In genomic region chr1:181522864-181523263, GRCh38 we compare ENCODE assay signal across 32 cellular contexts. TPM values are rescaled to one million over a fixed set of nuclear protein-coding genes. Genes with fewer than 3 reads are reported as not detected.
"Had no signal": no experiment of that assay in that cellular context is flagged by ENCODE, and none has a peak within 500 bp of the region (broad histone marks: within the 10 kb centered on the region; RNA-seq: fewer than 3 reads in every experiment).

No MANE protein-coding gene starts in this region.

- H3K4me3 ChIP-seq: MG63, Peyer's patch, SJSA1 had no signal

- H3K4me3 Mint-ChIP-seq: activated CD4-positive, alpha-beta T cell treated with anti-CD3 and anti-CD28 coated beads, Interleukin-2, amount 10 ng/mL, durations not matched to agents 24 days and 14 days; activated naive CD4-positive, alpha-beta T cell treated with anti-CD3 and anti-CD28 coated beads, Interleukin-2, amount 10 ng/mL, durations not matched to agents 7 days and 5 days; activated naive CD8-positive, alpha-beta T cell treated with anti-CD3 and anti-CD28 coated beads for 36 hours; activated T-cell treated with anti-CD3 and anti-CD28 coated beads, Interleukin-2, amount 50 U/mL, for 4 hours; activated T-helper 1 cell treated with anti-CD3 and anti-CD28 coated beads, Interleukin-12 subunit alpha, Interleukin-12 subunit beta, Interleukin-2, Interleukin-4 antibody, amounts not matched to agents 30 ng/mL and 10 ng/mL and 1 ng/mL, durations not matched to agents 14 hours and 24 hours and 36 hours; T-helper 1 cell treated with Interleukin-12 subunit alpha and Interleukin-12 subunit beta and Interleukin-4 antibody, amounts not matched to agents 30 μg/mL and 1 μg/mL, for 36 hours had no signal

- DNase-seq: activated CD4-positive, alpha-beta T cell treated with anti-CD3 and anti-CD28 coated beads, Interleukin-2, amount 10 ng/mL, durations not matched to agents 24 days and 14 days; activated CD4-positive, alpha-beta T cell treated with anti-CD3 and anti-CD28 coated beads, Interleukin-2, amount 50 U/mL, for 4 hours; activated CD8-positive, alpha-beta memory T cell treated with anti-CD3 and anti-CD28 coated beads, Interleukin-2, amount 50 U/mL, for 4 hours; activated gamma-delta T cell treated with Interleukin-2 at 50 U/mL for 16 hours; activated naive CD4-positive, alpha-beta T cell treated with anti-CD3 and anti-CD28 coated beads, Interleukin-2, amount 10 ng/mL, durations not matched to agents 7 days and 5 days; activated naive CD8-positive, alpha-beta T cell treated with anti-CD3 and anti-CD28 coated beads for 36 hours; activated T-cell treated with anti-CD3 and anti-CD28 coated beads for 4 hours; activated T-cell treated with anti-CD3 and anti-CD28 coated beads, Interleukin-2, amount 50 U/mL, for 4 hours; amniotic stem cell; aorta; brain microvascular endothelial cell; central memory CD4-positive, alpha-beta T cell; Kasumi-1; KBM-7; MG63; NCI-H1092; NCI-H1436 treated with DMSO at 0.1 percent for 48 hours; NCI-H1694 treated with DMSO at 0.1 percent for 48 hours; NCI-H2029; NCI-H345; NCI-H524 treated with DMSO at 0.1 percent for 48 hours; NCI-H748 treated with DMSO at 0.1 percent for 48 hours; NK-92 treated with Interleukin-12 subunit alpha and Interleukin-12 subunit beta, amount 100 ng/mL, for 24 hours; PC-3; Peyer's patch; RPMI8226; SHP77 treated with DMSO at 0.1 percent for 48 hours; SK-N-SH; T-helper 9 cell had no signal

- H3K9me3 Mint-ChIP-seq: activated naive CD4-positive, alpha-beta T cell treated with anti-CD3 and anti-CD28 coated beads, Interleukin-2, amount 10 ng/mL, durations not matched to agents 7 days and 5 days; activated T-helper 1 cell treated with anti-CD3 and anti-CD28 coated beads, Interleukin-12 subunit alpha, Interleukin-12 subunit beta, Interleukin-2, Interleukin-4 antibody, amounts not matched to agents 30 ng/mL and 10 ng/mL and 1 ng/mL, durations not matched to agents 14 hours and 24 hours and 36 hours; T-helper 1 cell treated with Interleukin-12 subunit alpha and Interleukin-12 subunit beta and Interleukin-4 antibody, amounts not matched to agents 30 μg/mL and 1 μg/mL, for 36 hours had no signal

- H3K27me3 ChIP-seq: brain microvascular endothelial cell, MG63, Peyer's patch, SJSA1 had no signal

- H3K27ac Mint-ChIP-seq: activated CD4-positive, alpha-beta T cell treated with anti-CD3 and anti-CD28 coated beads, Interleukin-2, amount 10 ng/mL, durations not matched to agents 24 days and 14 days; activated naive CD4-positive, alpha-beta T cell treated with anti-CD3 and anti-CD28 coated beads, Interleukin-2, amount 10 ng/mL, durations not matched to agents 7 days and 5 days; activated naive CD8-positive, alpha-beta T cell treated with anti-CD3 and anti-CD28 coated beads for 36 hours; activated T-helper 1 cell treated with anti-CD3 and anti-CD28 coated beads, Interleukin-12 subunit alpha, Interleukin-12 subunit beta, Interleukin-2, Interleukin-4 antibody, amounts not matched to agents 30 ng/mL and 10 ng/mL and 1 ng/mL, durations not matched to agents 14 hours and 24 hours and 36 hours; T-helper 1 cell treated with Interleukin-12 subunit alpha and Interleukin-12 subunit beta and Interleukin-4 antibody, amounts not matched to agents 30 μg/mL and 1 μg/mL, for 36 hours had no signal

- H3K36me3 Mint-ChIP-seq: activated naive CD4-positive, alpha-beta T cell treated with anti-CD3 and anti-CD28 coated beads, Interleukin-2, amount 10 ng/mL, durations not matched to agents 7 days and 5 days; activated naive CD8-positive, alpha-beta T cell treated with anti-CD3 and anti-CD28 coated beads for 36 hours had no signal

- H3K4me1 Mint-ChIP-seq: activated naive CD8-positive, alpha-beta T cell treated with anti-CD3 and anti-CD28 coated beads for 36 hours had no signal

- H3K27ac ChIP-seq: brain microvascular endothelial cell, Peyer's patch, SJSA1 had no signal

- H3K36me3 ChIP-seq: brain microvascular endothelial cell, MG63, Peyer's patch, SJSA1 had no signal

- H3K4me1 ChIP-seq: Peyer's patch, SJSA1 had no signal

- H3K9me3 ChIP-seq: MG63, Peyer's patch, SJSA1, SK-N-SH had no signal

- ATAC-seq: activated T-cell treated with anti-CD3 and anti-CD28 coated beads, Interleukin-2, amount 50 U/mL, for 4 hours; PC-3 had no signal

RNA-seq across cellular contexts. Expression of gene CACNA1E, which starts 39.5 kb away (rescaled TPM):
- polyA plus RNA-seq: aorta, SK-N-SH had no signal
